ENCODE assay signal across 12 cellular contexts in genomic region chr5:170303564-170303963, GRCh38. TPM values are rescaled to one million over a fixed set of nuclear protein-coding genes. Genes with fewer than 3 reads are reported as not detected.
DNase-seq lines count a peak whose midpoint lies in the region; ATAC-seq, FAIRE-seq and TF ChIP-seq lines count a peak whose summit lies in the region.
"Had no signal": no experiment of that assay in that cellular context is flagged by ENCODE, and none has a peak within 500 bp of the region (broad histone marks: within the 10 kb centered on the region; RNA-seq: fewer than 3 reads in every experiment).

No MANE protein-coding gene starts in this region.

- H3K4me3 Mint-ChIP-seq in CD14-positive monocyte (peak overlapping the region; percentile 12 to 84), natural killer cell (peak overlapping the region; percentile 86)
- peak overlapping the region; percentile 80 for H3K4me3 Mint-ChIP-seq in activated CD8-positive, alpha-beta T cell treated with anti-CD3 and anti-CD28 coated beads, Interleukin-2, amount 10 ng/mL, durations not matched to agents 7 days and 5 days

- peaks cover 82% of the 10 kb centered on the region for H3K4me1 Mint-ChIP-seq in CD14-positive monocyte
- peaks cover 69% of the 10 kb centered on the region for H3K4me1 Mint-ChIP-seq in activated CD8-positive, alpha-beta T cell treated with anti-CD3 and anti-CD28 coated beads, Interleukin-2, amount 10 ng/mL, durations not matched to agents 7 days and 5 days (ENCODE audit: low read depth)
- peaks cover 22 to 46% of the 10 kb centered on the region in 2 donors for H3K4me1 Mint-ChIP-seq in natural killer cell

- POLR2A ChIA-PET in activated CD8-positive, alpha-beta T cell treated with anti-CD3 and anti-CD28 coated beads, Interleukin-2, amount 10 ng/mL, durations not matched to agents 7 days and 5 days (lab: Charles Lee), result interaction anchor here (1.1 to 23.3 kb wide), 8 partner anchors 10 to 31 kb away, joined by 4 to 898 read pairs (median 16); no protein-coding TSS in a partner anchor

- peak; percentile 35 for FAIRE-seq in GM18507 (lab: Jason Lieb, UNC)

- CTCF ChIA-PET in activated CD8-positive, alpha-beta T cell treated with anti-CD3 and anti-CD28 coated beads, Interleukin-2, amount 10 ng/mL, durations not matched to agents 7 days and 5 days (lab: Charles Lee), result interaction anchor here (0.9 to 5.6 kb wide), 17 partner anchors 9 to 42 kb away, joined by 3 to 71 read pairs (median 6); no protein-coding TSS in a partner anchor

- TF ChIP-seq CTCF in CD14-positive monocyte (IDR thresholded peaks at IDR 0.05), result no peak
- TF ChIP-seq CTCF in natural killer cell (IDR thresholded peaks at IDR 0.05), result no peak

- DNase-seq in CD14-positive monocyte (ENCODE audit: low spot score) (no peak), GM18507 (ENCODE audit: extremely low spot score, insufficient read length, low read depth) (no peak), natural killer cell (no peak), HuH-7.5 (ENCODE audit: low spot score) (no peak), AG08395 (ENCODE audit: low spot score) (no peak)
- no peak for DNase-seq in activated CD8-positive, alpha-beta T cell treated with anti-CD3 and anti-CD28 coated beads, Interleukin-2, amount 10 ng/mL, durations not matched to agents 7 days and 5 days
- DNase-seq: NCI-H1417 treated with DMSO at 0.1 percent for 48 hours, NCI-H446, PC-9 had no signal

- H3K9me3 Mint-ChIP-seq in CD14-positive monocyte (peaks cover 0 to 3% (median 0%) of the 10 kb centered on the region in 7 donors), natural killer cell (no peaks in the 10 kb centered on the region)
- no peaks in the 10 kb centered on the region for H3K9me3 Mint-ChIP-seq in activated CD8-positive, alpha-beta T cell treated with anti-CD3 and anti-CD28 coated beads, Interleukin-2, amount 10 ng/mL, durations not matched to agents 7 days and 5 days (ENCODE audit: insufficient read depth)

- H3K36me3 Mint-ChIP-seq in CD14-positive monocyte (no peaks in the 10 kb centered on the region), natural killer cell (no peaks in the 10 kb centered on the region)
- H3K36me3 Mint-ChIP-seq in activated CD8-positive, alpha-beta T cell treated with anti-CD3 and anti-CD28 coated beads, Interleukin-2, amount 10 ng/mL, durations not matched to agents 7 days and 5 days (ENCODE audit: low read depth), result no peaks in the 10 kb centered on the region

- H3K27me3 Mint-ChIP-seq in CD14-positive monocyte (ENCODE audit: low read depth in 3 of 3) (peaks cover 0 to 4% (median 1%) of the 10 kb centered on the region in 3 donors), natural killer cell (ENCODE audit: low read depth in 2 of 2) (no peaks in the 10 kb centered on the region)
- H3K27me3 Mint-ChIP-seq in activated CD8-positive, alpha-beta T cell treated with anti-CD3 and anti-CD28 coated beads, Interleukin-2, amount 10 ng/mL, durations not matched to agents 7 days and 5 days (ENCODE audit: low read depth), result no peaks in the 10 kb centered on the region

- H3K27ac Mint-ChIP-seq in CD14-positive monocyte, result peak overlapping the region; percentile 93 to 100 (median 96)
- H3K27ac Mint-ChIP-seq in activated CD8-positive, alpha-beta T cell treated with anti-CD3 and anti-CD28 coated beads, Interleukin-2, amount 10 ng/mL, durations not matched to agents 7 days and 5 days, result peak overlapping the region; percentile 96
- H3K27ac Mint-ChIP-seq in natural killer cell, result peak overlapping the region; percentile 86 to 94

- intact Hi-C loops in CD14-positive monocyte (cut with micrococcal nuclease), result loop anchor here in 1 of 2 donors (5.0 kb wide), 1 partner anchor 36 kb away; no protein-coding TSS in a partner anchor
- intact Hi-C loops in natural killer cell (cut with micrococcal nuclease), result no loop called here

- peak; percentile 20 for ATAC-seq in activated CD8-positive, alpha-beta T cell treated with anti-CD3 and anti-CD28 coated beads, Interleukin-2, amount 10 ng/mL, durations not matched to agents 7 days and 5 days
- peak in 1 of 3 donors; percentile 1 for ATAC-seq in natural killer cell
- ATAC-seq in GM21360 (IDR thresholded peaks at IDR 0.05; ENCODE audit: unreplicated experiment), result no peak

RNA-seq across cellular contexts. Expression of gene LCP2, which starts 6.0 kb away (rescaled TPM):
- 10 to 100 TPM; 52.0 to 89.5 TPM for polyA plus RNA-seq in CD14-positive monocyte
- total RNA-seq in activated CD8-positive, alpha-beta T cell treated with anti-CD3 and anti-CD28 coated beads, Interleukin-2, amount 10 ng/mL, durations not matched to agents 7 days and 5 days, result 100 to 1,000 TPM; 386 TPM
- 100 to 1,000 TPM; 376 to 488 (median 450) TPM for total RNA-seq in natural killer cell
- total RNA-seq: chondrocyte, PC-9, pulmonary artery endothelial cell had no signal
